14 cellular contexts compared by ENCODE assay signal in the genomic region with DNA sequence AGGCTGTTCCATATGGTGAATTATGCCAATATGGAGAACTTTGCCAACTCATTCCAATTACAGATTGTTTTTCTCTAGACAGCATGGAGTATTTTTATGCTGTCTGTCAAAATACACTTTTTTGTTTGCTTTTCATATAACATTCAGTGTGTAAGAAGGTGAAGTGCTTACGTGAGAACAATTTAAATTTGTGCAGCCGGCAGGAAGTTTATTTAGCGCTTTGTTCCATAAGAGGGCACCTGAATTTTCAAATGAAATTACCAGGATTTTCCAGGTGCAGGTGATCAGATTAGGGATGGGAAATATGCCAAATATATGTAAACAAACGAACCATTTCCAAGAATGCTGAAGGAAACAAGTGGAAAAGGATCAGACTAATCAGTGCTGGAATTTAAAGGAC. TPM values are rescaled to one million over a fixed set of nuclear protein-coding genes. Genes with fewer than 3 reads are reported as not detected.
"Had no signal": no experiment of that assay in that cellular context is flagged by ENCODE, and none has a peak within 500 bp of the region (broad histone marks: within the 10 kb centered on the region; RNA-seq: fewer than 3 reads in every experiment).

No MANE protein-coding gene starts in this region.

- H3K27me3 ChIP-seq: esophagus muscularis mucosa, tibial artery, uterus had no signal

- ATAC-seq: activated CD8-positive, alpha-beta T cell treated with anti-CD3 and anti-CD28 coated beads for 36 hours; left cardiac atrium; lower lobe of right lung had no signal

- H3K36me3 ChIP-seq: esophagus muscularis mucosa, lower lobe of right lung, tibial artery, uterus, WERI-Rb-1 had no signal

- H3K4me3 ChIP-seq: esophagus muscularis mucosa, lower lobe of right lung, tibial artery, uterus had no signal

- H3K27ac ChIP-seq: esophagus muscularis mucosa, lower lobe of right lung, tibial artery, uterus, WERI-Rb-1 had no signal

- H3K9me3 ChIP-seq: esophagus muscularis mucosa, lower lobe of right lung, tibial artery, uterus had no signal

- H3K4me1 ChIP-seq: lower lobe of right lung, tibial artery, uterus had no signal

- DNase-seq: activated CD4-positive, alpha-beta T cell treated with anti-CD3 and anti-CD28 coated beads for 4 hours; activated CD8-positive, alpha-beta memory T cell treated with anti-CD3 and anti-CD28 coated beads, Interleukin-2, amount 50 U/mL, for 4 hours; activated CD8-positive, alpha-beta T cell treated with anti-CD3 and anti-CD28 coated beads for 36 hours; activated naive CD4-positive, alpha-beta T cell; aorta; glutamatergic neuron; left cardiac atrium; lower lobe of right lung; retina; stimulated activated CD4-positive, alpha-beta T cell treated with anti-CD3 and anti-CD28 coated beads, Interleukin-15, amount 100 ng/mL, for 24 hours; tibial artery; uterus; WERI-Rb-1 had no signal

RNA-seq across cellular contexts. Expression of a gene that starts 54.9 kb away (rescaled TPM):
- total RNA-seq: activated CD8-positive, alpha-beta T cell treated with anti-CD3 and anti-CD28 coated beads for 36 hours had no signal
